In genomic region chr1:46180082-46180616, GRCh38 we compare ENCODE assay signal across 9 cellular contexts.
DNase-seq lines count a peak whose midpoint lies in the region; ATAC-seq and TF ChIP-seq lines count a peak whose summit lies in the region.
"Had no signal": no experiment of that assay in that cellular context is flagged by ENCODE, and none has a peak within 500 bp of the region (broad histone marks: within the 10 kb centered on the region; RNA-seq: fewer than 3 reads in every experiment).

No MANE protein-coding gene starts in this region.

- H3K4me1 Mint-ChIP-seq in stimulated activated naive B cell treated with anti-CD40 and anti-IgM and Interleukin-4, amounts not matched to agents 10 μg/mL and 1 μg/mL and 100 μg/mL, for 72 hours, result peaks cover 16 to 22% of the 10 kb centered on the region in 2 donors

- peak; percentile 24 to 26 for DNase-seq in activated CD4-positive, alpha-beta T cell treated with anti-CD3 and anti-CD28 coated beads, Interleukin-2, amount 50 U/mL, for 48 hours
- no peak for DNase-seq in activated CD4-positive, alpha-beta T cell treated with anti-CD3 and anti-CD28 coated beads for 1 hour
- DNase-seq in NCI-H526 (lab: John Stamatoyannopoulos, UW), result peak; percentile 13 to 69
- peak; percentile 75 for DNase-seq in epithelial cell of esophagus (ENCODE audit: low read depth)
- no peak for DNase-seq in stimulated activated naive B cell treated with anti-CD40 and anti-IgM and Interleukin-4, amounts not matched to agents 10 μg/mL and 1 μg/mL and 100 μg/mL, for 72 hours
- DNase-seq in NCI-H1048 (lab: John Stamatoyannopoulos, UW), result no peak

- H3K9me3 Mint-ChIP-seq in stimulated activated naive B cell treated with anti-CD40 and anti-IgM and Interleukin-4, amounts not matched to agents 10 μg/mL and 1 μg/mL and 100 μg/mL, for 72 hours, result no peaks in the 10 kb centered on the region
- H3K9me3 Mint-ChIP-seq: CD8-positive, alpha-beta memory T cell had no signal

- TF ChIP-seq CTCF in epithelial cell of esophagus (IDR thresholded peaks at IDR 0.05; ENCODE audit: insufficient read depth, low read depth, low read length, missing control alignments), result peak; percentile 42

- no peak overlapping the region for H3K4me3 ChIP-seq in epithelial cell of esophagus (ENCODE audit: low read length)

- no peak overlapping the region for H3K4me3 Mint-ChIP-seq in stimulated activated naive B cell treated with anti-CD40 and anti-IgM and Interleukin-4, amounts not matched to agents 10 μg/mL and 1 μg/mL and 100 μg/mL, for 72 hours
- H3K4me3 Mint-ChIP-seq: CD8-positive, alpha-beta memory T cell had no signal

- ATAC-seq in stimulated activated naive B cell treated with anti-CD40 and anti-IgM and Interleukin-4, amounts not matched to agents 10 μg/mL and 1 μg/mL and 100 μg/mL, for 72 hours (replicated peaks), result peak; percentile 7 to 15
- ATAC-seq in GM21786 (IDR thresholded peaks at IDR 0.05; ENCODE audit: unreplicated experiment) (no peak), GM19328 (IDR thresholded peaks at IDR 0.05; ENCODE audit: unreplicated experiment) (no peak)

- H3K27me3 Mint-ChIP-seq in stimulated activated naive B cell treated with anti-CD40 and anti-IgM and Interleukin-4, amounts not matched to agents 10 μg/mL and 1 μg/mL and 100 μg/mL, for 72 hours, result no peaks in the 10 kb centered on the region
- H3K27me3 Mint-ChIP-seq: CD8-positive, alpha-beta memory T cell had no signal

- H3K36me3 Mint-ChIP-seq in stimulated activated naive B cell treated with anti-CD40 and anti-IgM and Interleukin-4, amounts not matched to agents 10 μg/mL and 1 μg/mL and 100 μg/mL, for 72 hours, result no peaks in the 10 kb centered on the region
- H3K36me3 Mint-ChIP-seq: CD8-positive, alpha-beta memory T cell had no signal

- peak overlapping the region; percentile 32 for H3K27ac Mint-ChIP-seq in stimulated activated naive B cell treated with anti-CD40 and anti-IgM and Interleukin-4, amounts not matched to agents 10 μg/mL and 1 μg/mL and 100 μg/mL, for 72 hours
- H3K27ac Mint-ChIP-seq: CD8-positive, alpha-beta memory T cell had no signal

Comparison
In these comparisons a context has a peak if more than half of its experiments do, and no peak if none do; other contexts are left out.
1. DNase-seq: peak in activated CD4-positive, alpha-beta T cell treated with anti-CD3 and anti-CD28 coated beads, Interleukin-2, amount 50 U/mL, for 48 hours (2 of 2), NCI-H526 (2 of 2) and epithelial cell of esophagus (single experiment); none in activated CD4-positive, alpha-beta T cell treated with anti-CD3 and anti-CD28 coated beads for 1 hour (single experiment), stimulated activated naive B cell treated with anti-CD40 and anti-IgM and Interleukin-4, amounts not matched to agents 10 μg/mL and 1 μg/mL and 100 μg/mL, for 72 hours (single experiment) and NCI-H1048 (single experiment).
2. ATAC-seq: peak in stimulated activated naive B cell treated with anti-CD40 and anti-IgM and Interleukin-4, amounts not matched to agents 10 μg/mL and 1 μg/mL and 100 μg/mL, for 72 hours (2 of 2); none in GM21786 (single experiment) and GM19328 (single experiment).